8 cellular contexts compared by ENCODE assay signal in genomic region chr3:171459942-171460225, GRCh38. TPM values are rescaled to one million over a fixed set of nuclear protein-coding genes. Genes with fewer than 3 reads are reported as not detected.
DNase-seq lines count a peak whose midpoint lies in the region; ATAC-seq and TF ChIP-seq lines count a peak whose summit lies in the region.

No MANE protein-coding gene starts in this region.

- H3K4ac ChIP-seq in mesendoderm (ENCODE audit: low read depth, low read length): no peak overlapping the region

- H3K4me2 ChIP-seq in Karpas-422 (ENCODE audit: low read depth, low read length, poor library complexity, severe bottlenecking): peak overlapping the region; percentile 59
- H3K4me2 ChIP-seq in mesendoderm (ENCODE audit: low read length): peak overlapping the region; percentile 87

- H4K5ac ChIP-seq in mesendoderm (ENCODE audit: low read length): no peak overlapping the region

- H3K27ac ChIP-seq in Karpas-422 (ENCODE audit: low read length) (no peak overlapping the region), mesendoderm (ENCODE audit: low read depth, low read length) (no peak overlapping the region)

- H3K23ac ChIP-seq in mesendoderm (ENCODE audit: low read length): no peak overlapping the region

- H3K4me1 ChIP-seq in ES-I3 (ENCODE audit: insufficient read depth, low read length) (peaks cover 9% of the 10 kb centered on the region), Karpas-422 (ENCODE audit: low read length) (peaks cover 16% of the 10 kb centered on the region), mesendoderm (ENCODE audit: control insufficient read depth, low read depth, low read length) (peaks cover 8% of the 10 kb centered on the region)

- H3K56ac ChIP-seq in mesendoderm (ENCODE audit: low read length): peak overlapping the region; percentile 79

- H4K8ac ChIP-seq in mesendoderm (ENCODE audit: low read depth, low read length): no peak overlapping the region

- H3K9me3 ChIP-seq in ES-I3 (ENCODE audit: control insufficient read depth, insufficient read depth, low read length) (no peaks in the 10 kb centered on the region), Karpas-422 (ENCODE audit: low read length) (no peaks in the 10 kb centered on the region)

- H4K20me1 ChIP-seq in Karpas-422 (ENCODE audit: insufficient read depth, low read depth, low read length): no peaks in the 10 kb centered on the region

- no peak overlapping the region for H2BK15ac ChIP-seq in mesendoderm (replicated peaks; ENCODE audit: low read depth)

- no peak overlapping the region for H2AFZ ChIP-seq in Karpas-422 (ENCODE audit: low read length)

- H3K36me3 ChIP-seq in ES-I3 (ENCODE audit: insufficient read depth, low read length) (no peaks in the 10 kb centered on the region), Karpas-422 (ENCODE audit: insufficient read depth, low read length) (no peaks in the 10 kb centered on the region), mesendoderm (ENCODE audit: control insufficient read depth, insufficient read depth, low read length) (no peaks in the 10 kb centered on the region)

- H3K9ac ChIP-seq in ES-I3 (ENCODE audit: low read depth, low read length) (peak overlapping the region; percentile 92; the same call in 1 of the 2 replicates), Karpas-422 (ENCODE audit: low read length) (peak overlapping the region; percentile 30; the same call in 1 of the 2 replicates), mesendoderm (ENCODE audit: low read length) (peak overlapping the region; percentile 55)

- no peak overlapping the region for H2BK5ac ChIP-seq in mesendoderm (ENCODE audit: low read length)

- H2BK120ac ChIP-seq in mesendoderm (ENCODE audit: low read depth, low read length): peak overlapping the region; percentile 16

- no CpG with 5 or more reads among the region's 20 CpGs for WGBS in mesendoderm (ENCODE audit: extremely low coverage, insufficient coverage, low lambda C conversion rate)

- ATAC-seq in HG03139 (IDR thresholded peaks at IDR 0.05; ENCODE audit: unreplicated experiment): no peak

- no peak for DNase-seq in Karpas-422
- DNase-seq in cardiac fibroblast (ENCODE audit: low read depth in 2 of 2): no peak
- no peak for DNase-seq in mesendoderm
- DNase-seq in globus pallidus (ENCODE audit: low spot score): no peak
- DNase-seq in cortex of kidney (lab: John Stamatoyannopoulos, UW): no peak
- no peak for DNase-seq in AG08396 (ENCODE audit: low spot score)

- H3K79me1 ChIP-seq in mesendoderm (ENCODE audit: low read length): no peaks in the 10 kb centered on the region

- no peaks in the 10 kb centered on the region for H3K9me2 ChIP-seq in Karpas-422 (replicated peaks; ENCODE audit: insufficient read depth, low read length)

- no peaks in the 10 kb centered on the region for H3K79me2 ChIP-seq in Karpas-422 (ENCODE audit: low read length)
- peaks cover 14% of the 10 kb centered on the region for H3K79me2 ChIP-seq in mesendoderm (ENCODE audit: control insufficient read depth, insufficient read depth, low read length)

- TF ChIP-seq CTCF in cardiac fibroblast (IDR thresholded peaks at IDR 0.05; ENCODE audit: low read depth, low read length): no peak

- H3K4me3 ChIP-seq in Karpas-422 (ENCODE audit: low read length): peak overlapping the region; percentile 64; the same call in 1 of the 2 replicates
- peak overlapping the region; percentile 71 to 86 for H3K4me3 ChIP-seq in cardiac fibroblast (replicated peaks in 1 of 2; ENCODE audit: low read depth in 2 of 2, low read length in 2 of 2)
- H3K4me3 ChIP-seq in mesendoderm (ENCODE audit: low read length): peak overlapping the region; percentile 70

- no peaks in the 10 kb centered on the region for H3K27me3 ChIP-seq in Karpas-422 (ENCODE audit: low read length)
- no peaks in the 10 kb centered on the region for H3K27me3 ChIP-seq in mesendoderm (ENCODE audit: insufficient read depth, low read length, poor library complexity)

- peak overlapping the region; percentile 68 for H3K18ac ChIP-seq in mesendoderm (ENCODE audit: low read length)

- H2AK5ac ChIP-seq in mesendoderm (ENCODE audit: low read length): no peak overlapping the region

RNA-seq across cellular contexts. Expression of gene TNIK, which starts 0.3 kb away (rescaled TPM):
- total RNA-seq in Karpas-422 (2014; rRNA removed; shearing (Covaris generic); ENCODE audit: low replicate concordance): 0.14 TPM in 1 of 2 replicates, not detected in the other
- polyA plus RNA-seq in mesendoderm (2013, experiment 1 of 2): 32.3 TPM
- 33.3 TPM for polyA plus RNA-seq in mesendoderm (2013, experiment 2 of 2)

Comparison
In these comparisons a context has a peak if more than half of its experiments do, and no peak if none do; other contexts are left out.
1. H3K9ac ChIP-seq: peak in every context shown above with its lines; median percentile 92 in ES-I3; 55 in mesendoderm; 30 in Karpas-422.